Comparison of ENCODE assay signal across 18 cellular contexts in genomic region chr20:46368902-46369268, GRCh38. TPM values are rescaled to one million over a fixed set of nuclear protein-coding genes. Genes with fewer than 3 reads are reported as not detected.
DNase-seq lines count a peak whose midpoint lies in the region; ATAC-seq and TF ChIP-seq lines count a peak whose summit lies in the region.
"Had no signal": no experiment of that assay in that cellular context is flagged by ENCODE, and none has a peak within 500 bp of the region (broad histone marks: within the 10 kb centered on the region; RNA-seq: fewer than 3 reads in every experiment).

No MANE protein-coding gene starts in this region.

- peaks cover 6% of the 10 kb centered on the region for H3K4me1 ChIP-seq in HEK293 (ENCODE audit: control insufficient read depth, insufficient read depth, low read length)
- peaks cover 22 to 25% of the 10 kb centered on the region in 2 donors for H3K4me1 ChIP-seq in naive thymus-derived CD4-positive, alpha-beta T cell (ENCODE audit: control insufficient read depth in 2 of 2, insufficient read depth in 2 of 2, low read length in 2 of 2)

- POLR2A ChIA-PET in HEK293 (lab: Yijun Ruan, JAX) = interaction anchor here (0.9 to 1.2 kb wide), 2 partner anchors 9 to 38 kb away, joined by 3 to 5 read pairs; partner anchors contain the start of gene ELMO2
- POLR2A ChIA-PET in activated CD8-positive, alpha-beta T cell treated with anti-CD3 and anti-CD28 coated beads, Interleukin-2, amount 10 ng/mL, durations not matched to agents 7 days and 5 days (lab: Charles Lee) = no interaction called here
- POLR2A ChIA-PET in naive thymus-derived CD4-positive, alpha-beta T cell (lab: Charles Lee) = interaction anchor here (0.6 to 1.5 kb wide), 3 partner anchors 32 to 39 kb away, joined by 3 to 5 read pairs (median 4); partner anchors contain the start of gene ELMO2

- peaks cover 42% of the 10 kb centered on the region for H3K4me1 Mint-ChIP-seq in activated CD8-positive, alpha-beta memory T cell treated with anti-CD3 and anti-CD28 coated beads, Interleukin-2, amount 10 ng/mL, durations not matched to agents 7 days and 5 days
- H3K4me1 Mint-ChIP-seq in activated CD8-positive, alpha-beta T cell treated with anti-CD3 and anti-CD28 coated beads, Interleukin-2, amount 10 ng/mL, durations not matched to agents 7 days and 5 days (ENCODE audit: low read depth) = peaks cover 35% of the 10 kb centered on the region
- peaks cover 14 to 46% (median 34%) of the 10 kb centered on the region in 7 donors for H3K4me1 Mint-ChIP-seq in naive thymus-derived CD4-positive, alpha-beta T cell

- no peak overlapping the region for H3K4me3 Mint-ChIP-seq in activated CD8-positive, alpha-beta memory T cell treated with anti-CD3 and anti-CD28 coated beads, Interleukin-2, amount 10 ng/mL, durations not matched to agents 7 days and 5 days
- H3K4me3 Mint-ChIP-seq in activated CD8-positive, alpha-beta T cell treated with anti-CD3 and anti-CD28 coated beads, Interleukin-2, amount 10 ng/mL, durations not matched to agents 7 days and 5 days = no peak overlapping the region
- no peak overlapping the region for H3K4me3 Mint-ChIP-seq in naive thymus-derived CD4-positive, alpha-beta T cell

- peaks cover 66% of the 10 kb centered on the region for H3K36me3 Mint-ChIP-seq in activated CD8-positive, alpha-beta memory T cell treated with anti-CD3 and anti-CD28 coated beads, Interleukin-2, amount 10 ng/mL, durations not matched to agents 7 days and 5 days
- peaks cover 80% of the 10 kb centered on the region for H3K36me3 Mint-ChIP-seq in activated CD8-positive, alpha-beta T cell treated with anti-CD3 and anti-CD28 coated beads, Interleukin-2, amount 10 ng/mL, durations not matched to agents 7 days and 5 days (ENCODE audit: low read depth)
- H3K36me3 Mint-ChIP-seq in naive thymus-derived CD4-positive, alpha-beta T cell = peaks cover 12 to 60% (median 42%) of the 10 kb centered on the region in 5 donors

- H3K9me3 ChIP-seq in HEK293 (ENCODE audit: control insufficient read depth, insufficient read depth, low read depth, low read length) = no peaks in the 10 kb centered on the region
- H3K9me3 ChIP-seq in naive thymus-derived CD4-positive, alpha-beta T cell (ENCODE audit: control insufficient read depth in 2 of 3, low read length in 3 of 3) = no peaks in the 10 kb centered on the region
- H3K9me3 ChIP-seq: body of pancreas, left lung had no signal

- H3K27me3 Mint-ChIP-seq in activated CD8-positive, alpha-beta memory T cell treated with anti-CD3 and anti-CD28 coated beads, Interleukin-2, amount 10 ng/mL, durations not matched to agents 7 days and 5 days = no peaks in the 10 kb centered on the region
- H3K27me3 Mint-ChIP-seq in activated CD8-positive, alpha-beta T cell treated with anti-CD3 and anti-CD28 coated beads, Interleukin-2, amount 10 ng/mL, durations not matched to agents 7 days and 5 days (ENCODE audit: low read depth) = no peaks in the 10 kb centered on the region
- H3K27me3 Mint-ChIP-seq in naive thymus-derived CD4-positive, alpha-beta T cell = no peaks in the 10 kb centered on the region

- no peak for ATAC-seq in activated CD8-positive, alpha-beta memory T cell treated with anti-CD3 and anti-CD28 coated beads, Interleukin-2, amount 10 ng/mL, durations not matched to agents 7 days and 5 days
- ATAC-seq in activated CD8-positive, alpha-beta T cell treated with anti-CD3 and anti-CD28 coated beads, Interleukin-2, amount 10 ng/mL, durations not matched to agents 7 days and 5 days = no peak
- ATAC-seq in naive thymus-derived CD4-positive, alpha-beta T cell = no peak
- ATAC-seq in GM19395 (IDR thresholded peaks at IDR 0.05; ENCODE audit: unreplicated experiment) = no peak
- no peak for ATAC-seq in HG03135 (IDR thresholded peaks at IDR 0.05; ENCODE audit: unreplicated experiment)
- ATAC-seq: body of pancreas, left lung, right cardiac atrium, SK-N-SH treated with all-trans-retinoic acid at 6 μM for 48 hours had no signal

- H3K9me3 Mint-ChIP-seq in activated CD8-positive, alpha-beta memory T cell treated with anti-CD3 and anti-CD28 coated beads, Interleukin-2, amount 10 ng/mL, durations not matched to agents 7 days and 5 days (ENCODE audit: low read depth) = no peaks in the 10 kb centered on the region
- no peaks in the 10 kb centered on the region for H3K9me3 Mint-ChIP-seq in activated CD8-positive, alpha-beta T cell treated with anti-CD3 and anti-CD28 coated beads, Interleukin-2, amount 10 ng/mL, durations not matched to agents 7 days and 5 days (ENCODE audit: insufficient read depth)
- no peaks in the 10 kb centered on the region for H3K9me3 Mint-ChIP-seq in naive thymus-derived CD4-positive, alpha-beta T cell

- H3K4me3 ChIP-seq in HEK293 (ENCODE audit: low read depth, low read length) = no peak overlapping the region
- no peak overlapping the region for H3K4me3 ChIP-seq in naive thymus-derived CD4-positive, alpha-beta T cell (ENCODE audit: low read length)
- H3K4me3 ChIP-seq: body of pancreas, left lung had no signal

- CTCF ChIA-PET in activated CD8-positive, alpha-beta memory T cell treated with anti-CD3 and anti-CD28 coated beads, Interleukin-2, amount 10 ng/mL, durations not matched to agents 7 days and 5 days (lab: Charles Lee) = interaction anchor here (0.8 to 0.9 kb wide), 2 partner anchors 16 to 20 kb away, joined by 3 read pairs; no protein-coding TSS in a partner anchor
- CTCF ChIA-PET in HEK293 (lab: Yijun Ruan, JAX) = interaction anchor here (0.6 to 0.7 kb wide), 2 partner anchors 43 to 1984 kb away, joined by 3 read pairs; no protein-coding TSS in a partner anchor
- CTCF ChIA-PET in activated CD8-positive, alpha-beta T cell treated with anti-CD3 and anti-CD28 coated beads, Interleukin-2, amount 10 ng/mL, durations not matched to agents 7 days and 5 days (lab: Charles Lee) = interaction anchor here (0.9 to 2.2 kb wide), 3 partner anchors 8 to 20 kb away, joined by 3 to 6 read pairs (median 4); no protein-coding TSS in a partner anchor
- CTCF ChIA-PET in naive thymus-derived CD4-positive, alpha-beta T cell (lab: Charles Lee) = no interaction called here

- peaks cover 9 to 88% of the 10 kb centered on the region in 2 experiments; a peak in 2 of 3 replicates for H3K36me3 ChIP-seq in HEK293 (ENCODE audit: control insufficient read depth in 2 of 2, insufficient read depth in 1 of 2, low read length in 2 of 2)
- H3K36me3 ChIP-seq in naive thymus-derived CD4-positive, alpha-beta T cell (ENCODE audit: control insufficient read depth in 2 of 3, insufficient read depth in 3 of 3, low read length in 3 of 3) = peaks cover 9 to 74% (median 21%) of the 10 kb centered on the region in 3 experiments

- no peak overlapping the region for H3K27ac ChIP-seq in HEK293 (ENCODE audit: extremely low read depth, low read depth, low read length)
- H3K27ac ChIP-seq in naive thymus-derived CD4-positive, alpha-beta T cell (ENCODE audit: low read depth, low read length) = no peak overlapping the region
- H3K27ac ChIP-seq: HL-60, left lung had no signal

- intact Hi-C loops in naive thymus-derived CD4-positive, alpha-beta T cell (cut with micrococcal nuclease) = loop anchor here (10.0 kb wide), 2 partner anchors 574 to 986 kb away; partner anchors contain the start of genes DNTTIP1 (in 1 of the 2), WFDC3 (in 1 of the 2) and ZMYND8 (in 1 of the 2)

- no peak for TF ChIP-seq CTCF in HEK293 (tag by site-specific recombination; IDR thresholded peaks at IDR 0.05)

- no peak for DNase-seq in activated CD8-positive, alpha-beta memory T cell treated with anti-CD3 and anti-CD28 coated beads, Interleukin-2, amount 10 ng/mL, durations not matched to agents 7 days and 5 days
- DNase-seq in activated CD8-positive, alpha-beta memory T cell treated with anti-CD3 and anti-CD28 coated beads, Interleukin-2, amount 50 U/mL, for 4 hours = no peak
- DNase-seq in activated CD8-positive, alpha-beta T cell treated with anti-CD3 and anti-CD28 coated beads, Interleukin-2, amount 10 ng/mL, durations not matched to agents 7 days and 5 days = no peak
- DNase-seq in naive thymus-derived CD4-positive, alpha-beta T cell = no peak
- DNase-seq in NCI-H69 (lab: John Stamatoyannopoulos, UW) = no peak
- DNase-seq: activated CD8-positive, alpha-beta memory T cell treated with anti-CD3 and anti-CD28 coated beads for 24 hours; activated gamma-delta T cell treated with Interleukin-2 at 50 U/mL for 16 hours; foreskin melanocyte; left lung; NCI-H82; nucleus accumbens; right cardiac atrium had no signal

- peak overlapping the region; percentile 22 for H3K27ac Mint-ChIP-seq in activated CD8-positive, alpha-beta memory T cell treated with anti-CD3 and anti-CD28 coated beads, Interleukin-2, amount 10 ng/mL, durations not matched to agents 7 days and 5 days
- H3K27ac Mint-ChIP-seq in activated CD8-positive, alpha-beta T cell treated with anti-CD3 and anti-CD28 coated beads, Interleukin-2, amount 10 ng/mL, durations not matched to agents 7 days and 5 days = peak overlapping the region; percentile 12
- H3K27ac Mint-ChIP-seq in naive thymus-derived CD4-positive, alpha-beta T cell = peak overlapping the region in 7 of 9 donors; percentile 1 to 98 (median 38)

- no peaks in the 10 kb centered on the region for H3K27me3 ChIP-seq in naive thymus-derived CD4-positive, alpha-beta T cell (ENCODE audit: control insufficient read depth in 2 of 2, insufficient read depth in 2 of 2, low read length in 2 of 2)
- H3K27me3 ChIP-seq: body of pancreas, left lung had no signal

TF ChIP-seq in HEK293, 187 proteins besides CTCF, POLR2A, EP300 and RAD21 (continues in another document):
- TF ChIP-seq KLF1 (tag by site-specific recombination; IDR thresholded peaks at IDR 0.05) (no peak), ZNF394 (tag by site-specific recombination; IDR thresholded peaks at IDR 0.05; ENCODE audit: borderline replicate concordance) (0 out of 2 replicates have a peak, but pooled peaks have one; percentile 0), PRDM1 (tag by site-specific recombination; IDR thresholded peaks at IDR 0.05) (no peak), ZNF521 (tag by site-specific recombination; IDR thresholded peaks at IDR 0.05) (no peak)

RNA-seq across cellular contexts. Expression of gene ELMO2, which starts 37.5 kb away (rescaled TPM):
- 10 to 100 TPM; 80.3 to 85.5 TPM for total RNA-seq in activated CD8-positive, alpha-beta memory T cell treated with anti-CD3 and anti-CD28 coated beads, Interleukin-2, amount 10 ng/mL, durations not matched to agents 7 days and 5 days
- total RNA-seq in activated CD8-positive, alpha-beta T cell treated with anti-CD3 and anti-CD28 coated beads, Interleukin-2, amount 10 ng/mL, durations not matched to agents 7 days and 5 days = 10 to 100 TPM; 66.1 to 82.3 TPM
- total RNA-seq in naive thymus-derived CD4-positive, alpha-beta T cell = 100 to 1,000 TPM in 1 of 5 experiments, 10 to 100 TPM in 4; 50.8 to 104 (median 52.3) TPM
- polyA plus RNA-seq in naive thymus-derived CD4-positive, alpha-beta T cell = 10 to 100 TPM; 35.6 to 67.4 TPM
